ENCODE assay signal across 32 cellular contexts in the genomic region with DNA sequence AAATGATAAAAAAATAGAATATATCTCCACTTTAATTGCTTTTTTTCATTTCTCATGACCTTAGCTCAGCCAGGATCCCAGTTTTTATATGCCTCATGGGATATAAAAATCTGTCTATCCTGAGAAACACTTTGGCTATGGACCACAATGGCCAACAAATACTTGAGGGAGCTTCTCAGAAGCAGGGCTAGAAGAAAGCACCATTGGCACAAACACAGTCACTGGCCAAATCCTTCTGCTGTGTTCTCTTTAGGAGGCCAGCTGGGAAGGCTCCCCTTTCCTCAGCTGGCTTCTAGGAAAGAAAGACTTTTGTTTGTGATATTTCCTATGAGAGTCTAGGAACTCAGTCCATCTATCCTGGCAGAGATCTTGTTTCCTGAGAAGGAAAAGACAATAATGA.
DNase-seq lines count a peak whose midpoint lies in the region; ATAC-seq and TF ChIP-seq lines count a peak whose summit lies in the region.
"Had no signal": no experiment of that assay in that cellular context is flagged by ENCODE, and none has a peak within 500 bp of the region (broad histone marks: within the 10 kb centered on the region; RNA-seq: fewer than 3 reads in every experiment).

No MANE protein-coding gene starts in this region.

- ATAC-seq in Right ventricle myocardium inferior (peak; percentile 60), Right ventricle myocardium superior (ENCODE audit: poor library complexity) (peak; percentile 48), left ventricle myocardium superior (peak; percentile 73), heart right ventricle (no peak)
- ATAC-seq: A549; CD8-positive, alpha-beta T cell had no signal

- H3K4me1 ChIP-seq in right atrium auricular region (no peaks in the 10 kb centered on the region), left ventricle myocardium inferior (no peaks in the 10 kb centered on the region), heart right ventricle (no peaks in the 10 kb centered on the region)
- H3K4me1 ChIP-seq: A549; BE2C; BLaER1; BLaER1 treated with 17β-estradiol and CSF1 and Interleukin-3, amounts not matched to agents 10 nM and 100 nM; Caco-2 had no signal

- H3K27me3 ChIP-seq in right atrium auricular region (no peaks in the 10 kb centered on the region), left ventricle myocardium inferior (ENCODE audit: low read depth) (no peaks in the 10 kb centered on the region), heart right ventricle (no peaks in the 10 kb centered on the region)
- H3K27me3 ChIP-seq: BE2C; BLaER1; BLaER1 treated with 17β-estradiol and CSF1 and Interleukin-3, amounts not matched to agents 10 nM and 100 nM had no signal

- H3K4me3 ChIP-seq in right atrium auricular region (no peak overlapping the region), left ventricle myocardium inferior (no peak overlapping the region), heart right ventricle (no peak overlapping the region)
- H3K4me3 ChIP-seq: A549; BLaER1; BLaER1 treated with 17β-estradiol and CSF1 and Interleukin-3, amounts not matched to agents 10 nM and 100 nM had no signal

- H3K9me3 ChIP-seq in right atrium auricular region (peaks cover 0 to 9% of the 10 kb centered on the region in 2 donors), left ventricle myocardium inferior (replicated peaks) (peaks cover 65% of the 10 kb centered on the region), heart right ventricle (peaks cover 0 to 43% (median 0%) of the 10 kb centered on the region in 11 donors)
- H3K9me3 ChIP-seq: BE2C, BLaER1, Caco-2 had no signal

- H3K36me3 ChIP-seq in right atrium auricular region (no peaks in the 10 kb centered on the region), left ventricle myocardium inferior (no peaks in the 10 kb centered on the region), heart right ventricle (no peaks in the 10 kb centered on the region)
- H3K36me3 ChIP-seq: BE2C; BLaER1; BLaER1 treated with 17β-estradiol and CSF1 and Interleukin-3, amounts not matched to agents 10 nM and 100 nM had no signal

- intact Hi-C loops in Right ventricle myocardium inferior (cut with DNase I) (no loop called here), Right ventricle myocardium superior (cut with DNase I) (no loop called here), left ventricle myocardium inferior (cut with micrococcal nuclease) (no loop called here), left ventricle myocardium superior (cut with micrococcal nuclease) (no loop called here), heart right ventricle (cut with DNase I) (no loop called here)

- peak; percentile 1 for DNase-seq in DMS 273 (lab: John Stamatoyannopoulos, UW; ENCODE audit: unreplicated experiment)
- DNase-seq in DMS 273 treated with DMSO at 0.1 percent for 48 hours (lab: John Stamatoyannopoulos, UW), result no peak
- DNase-seq in Right ventricle myocardium inferior (ENCODE audit: missing footprints), result no peak
- no peak for DNase-seq in right atrium auricular region (ENCODE audit: low spot score)
- no peak for DNase-seq in Right ventricle myocardium superior
- DNase-seq in left ventricle myocardium inferior, result no peak
- no peak for DNase-seq in left ventricle myocardium superior
- no peak for DNase-seq in heart right ventricle
- DNase-seq: 8988T; ACHN; AML-193; BE2C; C1 segment of cervical spinal cord; Caco-2; Calu3; CD4-positive, alpha-beta memory T cell; CD4-positive, alpha-beta T cell; CD4-positive, CD25-positive, alpha-beta regulatory T cell; CD8-positive, alpha-beta memory T cell; CD8-positive, alpha-beta T cell; COR-L47; DMS153; DMS53; DMS79; DMS79 treated with DMSO at 0.1 percent for 48 hours; DND-41; EL had no signal

- TF ChIP-seq CTCF in right atrium auricular region (IDR thresholded peaks at IDR 0.05) (no peak), left ventricle myocardium inferior (IDR thresholded peaks at IDR 0.05; ENCODE audit: borderline replicate concordance) (no peak), heart right ventricle (IDR thresholded peaks at IDR 0.05) (no peak)

- H3K27ac ChIP-seq in right atrium auricular region (no peak overlapping the region), left ventricle myocardium inferior (replicated peaks) (no peak overlapping the region), heart right ventricle (no peak overlapping the region)
- H3K27ac ChIP-seq: 22Rv1; A549; BLaER1; BLaER1 treated with 17β-estradiol and CSF1 and Interleukin-3, amounts not matched to agents 10 nM and 100 nM; C4-2B had no signal

Comparison
In these comparisons a context has a peak if more than half of its experiments do, and no peak if none do; other contexts are left out.
1. ATAC-seq: peak in Right ventricle myocardium inferior (single experiment), Right ventricle myocardium superior (single experiment) and left ventricle myocardium superior (single experiment); none in heart right ventricle (0 of 8).